ENCODE assay signal across 16 cellular contexts in the genomic region with DNA sequence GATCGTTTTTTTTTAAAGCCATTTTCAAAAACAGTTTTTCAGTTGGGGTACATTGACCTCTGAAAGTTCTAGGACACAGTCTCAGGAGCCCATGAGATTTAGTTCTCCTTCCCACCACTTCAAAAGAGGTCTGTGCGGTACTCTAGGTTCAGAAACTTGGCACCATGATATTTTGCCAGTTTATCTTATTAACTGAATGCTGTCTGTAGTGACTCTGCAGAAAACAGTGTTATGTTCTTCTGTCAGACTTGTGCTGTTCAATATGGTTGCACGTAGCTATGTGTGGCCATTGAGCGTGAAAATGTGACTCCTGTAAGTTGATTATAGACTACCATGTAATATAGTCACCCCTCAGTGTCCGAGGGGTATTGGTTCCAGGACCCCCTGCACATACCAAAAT. TPM values are rescaled to one million over a fixed set of nuclear protein-coding genes. Genes with fewer than 3 reads are reported as not detected.
DNase-seq lines count a peak whose midpoint lies in the region; ATAC-seq, FAIRE-seq and TF ChIP-seq lines count a peak whose summit lies in the region.
"Had no signal": no experiment of that assay in that cellular context is flagged by ENCODE, and none has a peak within 500 bp of the region (broad histone marks: within the 10 kb centered on the region; RNA-seq: fewer than 3 reads in every experiment).

No MANE protein-coding gene starts in this region.

- no peak overlapping the region for H3K4me3 Mint-ChIP-seq in effector memory CD8-positive, alpha-beta T cell
- H3K4me3 Mint-ChIP-seq: B cell; CD4-positive, CD25-positive, alpha-beta regulatory T cell had no signal

- no peaks in the 10 kb centered on the region for H3K36me3 Mint-ChIP-seq in effector memory CD8-positive, alpha-beta T cell (ENCODE audit: insufficient read depth)

- intact Hi-C loops in ascending aorta (cut with DNase I), result no loop called here
- intact Hi-C loops in left ventricle myocardium inferior (cut with micrococcal nuclease), result no loop called here
- intact Hi-C loops in left colon (cut with DNase I, micrococcal nuclease), result no loop called here

- H3K4me3 ChIP-seq in ascending aorta, result no peak overlapping the region
- no peak overlapping the region for H3K4me3 ChIP-seq in left ventricle myocardium inferior
- no peak overlapping the region for H3K4me3 ChIP-seq in rectal smooth muscle tissue (ENCODE audit: low read length)
- H3K4me3 ChIP-seq in small intestine (ENCODE audit: low read depth in 1 of 2, low read length in 2 of 2), result no peak overlapping the region
- H3K4me3 ChIP-seq: PC-9 had no signal

- H3K9me3 Mint-ChIP-seq in effector memory CD8-positive, alpha-beta T cell, result no peaks in the 10 kb centered on the region

- peak overlapping the region; percentile 42 to 58 for H3K27ac ChIP-seq in ascending aorta
- H3K27ac ChIP-seq in left ventricle myocardium inferior (replicated peaks), result peak overlapping the region; percentile 79
- H3K27ac ChIP-seq in rectal smooth muscle tissue (ENCODE audit: low read depth, low read length), result peak overlapping the region; percentile 33
- H3K27ac ChIP-seq in small intestine (ENCODE audit: low read depth in 1 of 2, low read length in 1 of 2), result no peak overlapping the region
- H3K27ac ChIP-seq: KMS-11, PC-9 had no signal

- no peak for DNase-seq in ascending aorta (ENCODE audit: low spot score in 2 of 2)
- no peak for DNase-seq in left ventricle myocardium inferior
- no peak for DNase-seq in left colon
- DNase-seq in small intestine, result no peak
- no peak for DNase-seq in effector memory CD8-positive, alpha-beta T cell
- DNase-seq: Calu3; CD4-positive, CD25-positive, alpha-beta regulatory T cell; NCI-H1092 treated with DMSO at 0.1 percent for 48 hours; NCI-H510A treated with DMSO at 0.1 percent for 48 hours; NCI-H82; PC-9 had no signal

- peaks cover 4 to 14% of the 10 kb centered on the region in 2 donors for H3K4me1 Mint-ChIP-seq in effector memory CD8-positive, alpha-beta T cell (ENCODE audit: low read depth in 2 of 2)
- H3K4me1 Mint-ChIP-seq: B cell had no signal

- H3K36me3 ChIP-seq in ascending aorta (no peaks in the 10 kb centered on the region), left ventricle myocardium inferior (peaks cover 9% of the 10 kb centered on the region), rectal smooth muscle tissue (ENCODE audit: control insufficient read depth, insufficient read depth, low read length) (no peaks in the 10 kb centered on the region), small intestine (ENCODE audit: control insufficient read depth in 2 of 2, insufficient read depth in 2 of 2, low read length in 2 of 2) (no peaks in the 10 kb centered on the region)

- ATAC-seq in left colon (no peak), HG03135 (IDR thresholded peaks at IDR 0.05; ENCODE audit: unreplicated experiment) (no peak)
- ATAC-seq in effector memory CD8-positive, alpha-beta T cell (replicated peaks), result no peak
- ATAC-seq: HCT116 had no signal

- peaks cover 10 to 22% of the 10 kb centered on the region in 2 donors for H3K9me3 ChIP-seq in ascending aorta
- H3K9me3 ChIP-seq in left ventricle myocardium inferior (replicated peaks), result peaks cover 32% of the 10 kb centered on the region
- no peaks in the 10 kb centered on the region for H3K9me3 ChIP-seq in small intestine (ENCODE audit: control insufficient read depth, low read depth)

- no peak overlapping the region for H3K9ac ChIP-seq in rectal smooth muscle tissue (ENCODE audit: low read length)
- H3K9ac ChIP-seq: KMS-11 had no signal

- H3K27me3 Mint-ChIP-seq in effector memory CD8-positive, alpha-beta T cell, result no peaks in the 10 kb centered on the region
- H3K27me3 Mint-ChIP-seq: B cell; CD4-positive, CD25-positive, alpha-beta regulatory T cell had no signal

- FAIRE-seq in small intestine (lab: Jason Lieb, UNC), result no peak

- H3K27me3 ChIP-seq in ascending aorta (no peaks in the 10 kb centered on the region), left ventricle myocardium inferior (ENCODE audit: low read depth) (no peaks in the 10 kb centered on the region), rectal smooth muscle tissue (ENCODE audit: control insufficient read depth, insufficient read depth, low read length) (no peaks in the 10 kb centered on the region), small intestine (ENCODE audit: control insufficient read depth in 2 of 2, insufficient read depth in 2 of 2, low read length in 2 of 2) (no peaks in the 10 kb centered on the region)

- WGBS in small intestine, 3 donors, result 83 to 94% (median 89%) methylated on average over 5 of the region's 5 CpGs

- no peak for TF ChIP-seq CTCF in ascending aorta (IDR thresholded peaks at IDR 0.05)
- TF ChIP-seq CTCF in left ventricle myocardium inferior (IDR thresholded peaks at IDR 0.05; ENCODE audit: borderline replicate concordance), result no peak

- peaks cover 0 to 14% of the 10 kb centered on the region in 2 donors for H3K4me1 ChIP-seq in ascending aorta
- H3K4me1 ChIP-seq in left ventricle myocardium inferior, result peaks cover 51% of the 10 kb centered on the region
- peaks cover 6% of the 10 kb centered on the region for H3K4me1 ChIP-seq in rectal smooth muscle tissue (ENCODE audit: control insufficient read depth, insufficient read depth, low read length)
- H3K4me1 ChIP-seq in small intestine (ENCODE audit: control insufficient read depth in 2 of 2, insufficient read depth in 1 of 2, low read depth in 1 of 2, low read length in 1 of 2), result peaks cover 0 to 2% of the 10 kb centered on the region in 2 donors

- no peak overlapping the region for H3K27ac Mint-ChIP-seq in effector memory CD8-positive, alpha-beta T cell
- H3K27ac Mint-ChIP-seq: B cell had no signal

RNA-seq across cellular contexts. Expression of gene CRADD, which starts 35.9 kb away (rescaled TPM):
- total RNA-seq in ascending aorta (not detected), left ventricle myocardium inferior (46.4 TPM), left colon (10 to 100 TPM; 22.1 to 27.6 TPM)
- polyA plus RNA-seq in small intestine, result 10 to 100 TPM; 19.0 to 49.4 (median 31.3) TPM

Comparison
In these comparisons a context has a peak if more than half of its experiments do, and no peak if none do; other contexts are left out.
1. H3K27ac ChIP-seq: peak in ascending aorta (2 of 2), left ventricle myocardium inferior (single experiment) and rectal smooth muscle tissue (single experiment); none in small intestine (0 of 2).
2. RNA of gene CRADD, which starts 35.9 kb away (total RNA-seq): 46.4 TPM in left ventricle myocardium inferior (single experiment) and 22.1 to 27.6 TPM in left colon; not detected in ascending aorta (single experiment); every median in the first group is over 10 times any median in the second.